In the genomic region with DNA sequence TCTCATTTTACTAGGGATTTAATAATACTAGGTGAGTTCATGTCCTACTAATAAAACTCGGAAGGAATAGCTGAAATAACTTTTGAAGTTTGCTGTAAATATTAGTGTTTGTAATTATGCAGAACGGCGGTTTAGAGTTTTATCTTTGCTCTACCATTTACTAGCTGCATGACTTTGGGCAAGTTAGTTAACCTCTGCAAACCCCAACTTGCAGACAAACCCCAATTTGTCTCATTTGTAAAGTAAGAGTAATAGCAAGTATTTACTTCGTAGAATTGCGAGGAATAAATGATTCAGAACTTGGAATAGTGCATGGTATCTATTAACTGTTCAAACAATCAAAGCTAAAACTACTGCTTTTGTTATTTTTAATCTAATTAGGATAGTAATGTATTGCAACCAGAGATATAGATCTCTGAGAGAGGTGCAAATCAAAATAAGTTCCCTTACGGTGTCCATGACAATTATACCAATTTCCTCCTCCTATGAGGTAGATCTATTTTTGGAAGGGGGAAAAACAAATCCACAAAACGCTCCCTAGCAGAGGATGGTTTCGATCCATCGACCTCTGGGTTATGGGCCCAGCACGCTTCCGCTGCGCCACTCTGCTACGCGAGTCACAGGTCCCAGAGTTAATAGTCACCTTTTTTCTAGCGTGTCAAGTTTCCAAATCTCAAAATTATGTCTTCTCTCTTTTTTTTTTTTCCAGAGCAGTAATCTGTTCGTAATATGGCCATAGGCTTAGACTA, we compare ENCODE assay signal across 8 cellular contexts. TPM values are rescaled to one million over a fixed set of nuclear protein-coding genes. Genes with fewer than 3 reads are reported as not detected.
DNase-seq lines count a peak whose midpoint lies in the region; ATAC-seq and FAIRE-seq lines count a peak whose summit lies in the region.

No MANE protein-coding gene starts in this region.

- H3K9me3 ChIP-seq in CD8-positive, alpha-beta memory T cell (ENCODE audit: low read length) = no peaks in the 10 kb centered on the region
- H3K9me3 ChIP-seq in HUES64 (ENCODE audit: insufficient read depth, low read depth, low read length) = no peaks in the 10 kb centered on the region

- H3K4me3 ChIP-seq in CD8-positive, alpha-beta memory T cell (ENCODE audit: low read length) = no peak overlapping the region
- H3K4me3 ChIP-seq in HUES64 (ENCODE audit: low read length) = peak overlapping the region; percentile 68

- H3K36me3 Mint-ChIP-seq in CD8-positive, alpha-beta memory T cell = no peaks in the 10 kb centered on the region

- no peaks in the 10 kb centered on the region for H3K36me3 ChIP-seq in CD8-positive, alpha-beta memory T cell (ENCODE audit: insufficient read depth, low read length)
- H3K36me3 ChIP-seq in HUES64 (ENCODE audit: insufficient read depth, low read length) = no peaks in the 10 kb centered on the region

- peak overlapping the region in 7 of 8 donors; percentile 64 to 93 (median 81) for H3K27ac Mint-ChIP-seq in CD8-positive, alpha-beta memory T cell

- peaks cover 17% of the 10 kb centered on the region for H3K27me3 ChIP-seq in CD8-positive, alpha-beta memory T cell (ENCODE audit: insufficient read depth, low read length, poor library complexity, severe bottlenecking)
- H3K27me3 ChIP-seq in HUES64 (ENCODE audit: insufficient read depth, low read length) = peaks cover 41% of the 10 kb centered on the region

- H3K27ac ChIP-seq in CD8-positive, alpha-beta memory T cell (ENCODE audit: low read depth, low read length) = peak overlapping the region; percentile 41
- H3K27ac ChIP-seq in HUES64 (ENCODE audit: low read depth, low read length) = no peak overlapping the region

- 21% methylated on average over 12 of the region's 16 CpGs for WGBS in HUES64

- no peak for FAIRE-seq in urothelium cell line (lab: Jason Lieb, UNC)

- DNase-seq in CD8-positive, alpha-beta memory T cell = peak; percentile 23 to 65 (median 56)
- DNase-seq in RPMI7951 (ENCODE audit: low read depth) = peak; percentile 52
- peak; percentile 58 for DNase-seq in activated naive CD4-positive, alpha-beta T cell treated with anti-CD3 and anti-CD28 coated beads, Interleukin-2, amount 50 U/mL, for 16 hours
- no peak for DNase-seq in left lobe of liver (ENCODE audit: low spot score)
- DNase-seq in urothelium cell line (ENCODE audit: low spot score) = no peak

- H3K4me3 Mint-ChIP-seq in CD8-positive, alpha-beta memory T cell = peak overlapping the region; percentile 51 to 85 (median 82)

- peaks cover 36 to 61% (median 55%) of the 10 kb centered on the region in 3 donors for H3K4me1 Mint-ChIP-seq in CD8-positive, alpha-beta memory T cell

- H3K4me1 ChIP-seq in CD8-positive, alpha-beta memory T cell (ENCODE audit: insufficient read depth, low read length) = peaks cover 23% of the 10 kb centered on the region
- 0 out of 2 replicates have a peak, but pooled peaks cover 3% of the 10 kb centered on the region for H3K4me1 ChIP-seq in HUES64 (ENCODE audit: insufficient read depth, low read length)

- ATAC-seq in left lobe of liver (peak; percentile 52), HG03159 (IDR thresholded peaks at IDR 0.05; ENCODE audit: unreplicated experiment) (no peak), GM18909 (IDR thresholded peaks at IDR 0.05; ENCODE audit: poor library complexity, unreplicated experiment) (no peak)

- peaks cover 0 to 11% (median 2%) of the 10 kb centered on the region in 5 donors for H3K9me3 Mint-ChIP-seq in CD8-positive, alpha-beta memory T cell

- POLR2A ChIA-PET in CD8-positive, alpha-beta memory T cell (lab: Charles Lee) = interaction anchor here (1.0 to 1.5 kb wide), 5 partner anchors 25 to 209 kb away, joined by 3 to 7 read pairs (median 3); a partner anchor contains a TSS

- no peak overlapping the region for H3K9ac ChIP-seq in HUES64 (ENCODE audit: low read depth, low read length)

- CTCF ChIA-PET in CD8-positive, alpha-beta memory T cell (lab: Charles Lee) = interaction anchor here (1.0 to 4.5 kb wide), 9 partner anchors 8 to 265 kb away, joined by 3 to 30 read pairs (median 6); a partner anchor contains a TSS

- H3K27me3 Mint-ChIP-seq in CD8-positive, alpha-beta memory T cell = peaks cover 34 to 38% of the 10 kb centered on the region in 2 donors

RNA-seq across cellular contexts. Expression of gene BTN3A2, which starts 35.1 kb away (rescaled TPM):
- total RNA-seq in CD8-positive, alpha-beta memory T cell = 10 to 100 TPM; 36.4 to 38.7 TPM
- polyA plus RNA-seq in CD8-positive, alpha-beta memory T cell = 174 TPM
- 1.00 TPM for polyA plus RNA-seq in HUES64 (2013, experiment 1 of 2)
- polyA plus RNA-seq in HUES64 (2013, experiment 2 of 2) = 1.8 TPM
- total RNA-seq in RPMI7951 (2014; rRNA removed; shearing (Covaris generic)) = 4.8 and 6.5 TPM in 2 replicates
- total RNA-seq in left lobe of liver = 19.3 TPM

RNA-seq across cellular contexts. Expression of gene BTN2A2, which starts 53.0 kb away (rescaled TPM):
- 10 to 100 TPM; 18.0 to 19.0 TPM for total RNA-seq in CD8-positive, alpha-beta memory T cell
- 6.8 TPM for polyA plus RNA-seq in CD8-positive, alpha-beta memory T cell
- 6.7 TPM for polyA plus RNA-seq in HUES64 (2013, experiment 1 of 2)
- 7.7 TPM for polyA plus RNA-seq in HUES64 (2013, experiment 2 of 2)
- total RNA-seq in RPMI7951 (2014; rRNA removed; shearing (Covaris generic)) = 10.6 and 13.5 TPM in 2 replicates
- total RNA-seq in left lobe of liver = 3.0 TPM

Comparison
In these comparisons a context has a peak if more than half of its experiments do, and no peak if none do; other contexts are left out.
1. DNase-seq: peak in CD8-positive, alpha-beta memory T cell (5 of 5), RPMI7951 (single experiment) and activated naive CD4-positive, alpha-beta T cell treated with anti-CD3 and anti-CD28 coated beads, Interleukin-2, amount 50 U/mL, for 16 hours (single experiment); none in left lobe of liver (single experiment) and urothelium cell line (single experiment).